19 cellular contexts compared by ENCODE assay signal in genomic region chr2:42843611-42844010, GRCh38. TPM values are rescaled to one million over a fixed set of nuclear protein-coding genes. Genes with fewer than 3 reads are reported as not detected.
"Had no signal": no experiment of that assay in that cellular context is flagged by ENCODE, and none has a peak within 500 bp of the region (broad histone marks: within the 10 kb centered on the region; RNA-seq: fewer than 3 reads in every experiment).

No MANE protein-coding gene starts in this region.

- H3K36me3 Mint-ChIP-seq: stimulated activated effector memory CD8-positive, alpha-beta T cell treated with anti-CD3 and anti-CD28 coated beads, Interleukin-12 subunit alpha, Interleukin-12 subunit beta, amount 100 ng/mL, for 72 hours; T-cell had no signal

- H3K9me3 ChIP-seq: breast epithelium, mucosa of descending colon, psoas muscle, thoracic aorta had no signal

- H3K27ac Mint-ChIP-seq: activated naive CD4-positive, alpha-beta T cell treated with anti-CD3 and anti-CD28 coated beads for 36 hours; activated naive CD8-positive, alpha-beta T cell treated with anti-CD3 and anti-CD28 coated beads, Interleukin-2, amount 50 U/mL, for 24 hours; activated T-helper 17 cell treated with anti-CD3 and anti-CD28 coated beads, Interleukin-2, amount 50 U/mL, for 72 hours; effector memory CD8-positive, alpha-beta T cell; stimulated activated effector memory CD8-positive, alpha-beta T cell treated with anti-CD3 and anti-CD28 coated beads, Interleukin-12 subunit alpha, Interleukin-12 subunit beta, amount 100 ng/mL, for 72 hours; T-cell had no signal

- H3K27ac ChIP-seq: epithelial cell of prostate, psoas muscle had no signal

- H3K4me1 Mint-ChIP-seq: activated naive CD8-positive, alpha-beta T cell treated with anti-CD3 and anti-CD28 coated beads, Interleukin-2, amount 50 U/mL, for 24 hours; activated T-helper 17 cell treated with anti-CD3 and anti-CD28 coated beads, Interleukin-2, amount 50 U/mL, for 72 hours; stimulated activated effector memory CD8-positive, alpha-beta T cell treated with anti-CD3 and anti-CD28 coated beads, Interleukin-12 subunit alpha, Interleukin-12 subunit beta, amount 100 ng/mL, for 72 hours; T-cell had no signal

- H3K36me3 ChIP-seq: breast epithelium, thoracic aorta had no signal

- ATAC-seq: activated naive CD8-positive, alpha-beta T cell treated with anti-CD3 and anti-CD28 coated beads, Interleukin-2, amount 50 U/mL, for 24 hours; activated T-helper 17 cell treated with anti-CD3 and anti-CD28 coated beads, Interleukin-2, amount 50 U/mL, for 72 hours; effector memory CD8-positive, alpha-beta T cell; left colon; mucosa of descending colon; psoas muscle; stimulated activated effector memory CD8-positive, alpha-beta T cell treated with anti-CD3 and anti-CD28 coated beads, Interleukin-12 subunit alpha, Interleukin-12 subunit beta, amount 100 ng/mL, for 72 hours; T-cell had no signal

- H3K4me3 Mint-ChIP-seq: activated naive CD4-positive, alpha-beta T cell treated with anti-CD3 and anti-CD28 coated beads for 36 hours; activated naive CD8-positive, alpha-beta T cell treated with anti-CD3 and anti-CD28 coated beads, Interleukin-2, amount 50 U/mL, for 24 hours; activated T-helper 17 cell treated with anti-CD3 and anti-CD28 coated beads, Interleukin-2, amount 50 U/mL, for 72 hours; effector memory CD8-positive, alpha-beta T cell; stimulated activated effector memory CD8-positive, alpha-beta T cell treated with anti-CD3 and anti-CD28 coated beads, Interleukin-12 subunit alpha, Interleukin-12 subunit beta, amount 100 ng/mL, for 72 hours; T-cell had no signal

- H3K27me3 Mint-ChIP-seq: activated naive CD8-positive, alpha-beta T cell treated with anti-CD3 and anti-CD28 coated beads, Interleukin-2, amount 50 U/mL, for 24 hours; activated T-helper 17 cell treated with anti-CD3 and anti-CD28 coated beads, Interleukin-2, amount 50 U/mL, for 72 hours; effector memory CD8-positive, alpha-beta T cell; T-cell had no signal

- H3K9me3 Mint-ChIP-seq: activated naive CD4-positive, alpha-beta T cell treated with anti-CD3 and anti-CD28 coated beads for 36 hours; activated naive CD8-positive, alpha-beta T cell treated with anti-CD3 and anti-CD28 coated beads, Interleukin-2, amount 50 U/mL, for 24 hours; activated T-helper 17 cell treated with anti-CD3 and anti-CD28 coated beads, Interleukin-2, amount 50 U/mL, for 72 hours; effector memory CD8-positive, alpha-beta T cell; stimulated activated effector memory CD8-positive, alpha-beta T cell treated with anti-CD3 and anti-CD28 coated beads, Interleukin-12 subunit alpha, Interleukin-12 subunit beta, amount 100 ng/mL, for 72 hours; T-cell had no signal

- DNase-seq: activated CD4-positive, CD25-positive, alpha-beta regulatory T cell treated with anti-CD3 and anti-CD28 coated beads, Interleukin-2, amount 50 U/mL, for 72 hours; activated naive CD4-positive, alpha-beta T cell treated with anti-CD3 and anti-CD28 coated beads for 36 hours; activated naive CD8-positive, alpha-beta T cell treated with anti-CD3 and anti-CD28 coated beads, Interleukin-2, amount 50 U/mL, for 24 hours; aorta; dermis blood vessel endothelial cell; effector memory CD8-positive, alpha-beta T cell; foreskin melanocyte; mucosa of descending colon; psoas muscle; stimulated activated CD4-positive, alpha-beta T cell treated with anti-CD3 and anti-CD28 coated beads, Interleukin-12 subunit alpha, Interleukin-12 subunit beta, amount 100 ng/mL, for 4 hours; T-cell; T-helper 9 cell had no signal

- H3K27me3 ChIP-seq: breast epithelium had no signal

- H3K4me3 ChIP-seq: breast epithelium, lung, mucosa of descending colon, psoas muscle, thoracic aorta had no signal

- H3K4me1 ChIP-seq: breast epithelium had no signal

RNA-seq across cellular contexts. Expression of gene HAAO, which starts 51.2 kb away (rescaled TPM):
- total RNA-seq: dermis blood vessel endothelial cell had no signal
